In genomic region chr1:15501208-15502032, GRCh38 we compare ENCODE assay signal across 9 cellular contexts. TPM values are rescaled to one million over a fixed set of nuclear protein-coding genes. Genes with fewer than 3 reads are reported as not detected.
A peak's percentile ranks its signal among the peaks of the same experiment; 100 is the strongest.
DNase-seq lines count a peak whose midpoint lies in the region; ATAC-seq and TF ChIP-seq lines count a peak whose summit lies in the region.
"Had no signal": no experiment of that assay in that cellular context is flagged by ENCODE, and none has a peak within 500 bp of the region (broad histone marks: within the 10 kb centered on the region; RNA-seq: fewer than 3 reads in every experiment).

No MANE protein-coding gene starts in this region.

- intact Hi-C loops in OCI-LY7 (cut with micrococcal nuclease; ENCODE audit: unreplicated experiment) (loop anchor here (1.0 to 2.0 kb wide), 2 partner anchors 178 to 239 kb away; no protein-coding TSS in a partner anchor), posterior cingulate gyrus (cut with DNase I) (no loop called here)

- H3K79me2 ChIP-seq in OCI-LY7 (ENCODE audit: insufficient read depth, low read depth, low read length): no peaks in the 10 kb centered on the region

- H3K4me1 ChIP-seq in OCI-LY7 (ENCODE audit: insufficient read depth, low read length, poor library complexity, severe bottlenecking): no peaks in the 10 kb centered on the region

- CTCF ChIA-PET in OCI-LY7 (lab: Charles Lee; ENCODE audit: unreplicated experiment): no interaction called here

- H3K9me3 ChIP-seq in OCI-LY7 (ENCODE audit: low read length): no peaks in the 10 kb centered on the region

- no peak overlapping the region for H3K27ac ChIP-seq in OCI-LY7 (ENCODE audit: low read depth, low read length, poor library complexity, severe bottlenecking)

- H3K9me2 ChIP-seq in OCI-LY7 (ENCODE audit: insufficient read depth, low read length): no peaks in the 10 kb centered on the region

- DNase-seq in D341Med (ENCODE audit: low spot score) (peak; percentile 85), OCI-LY7 (ENCODE audit: low spot score) (peak; percentile 69), germinal center (ENCODE audit: low spot score) (peak; percentile 70), posterior cingulate gyrus (peak in 8 of 10 donors; percentile 34 to 90 (median 53))
- peak; percentile 58 to 63 for DNase-seq in activated T-cell treated with anti-CD3 and anti-CD28 coated beads, Interleukin-2, amount 50 U/mL, for 72 hours

- no peak overlapping the region for H3K27ac Mint-ChIP-seq in activated T-cell treated with anti-CD3 and anti-CD28 coated beads, Interleukin-2, amount 50 U/mL, for 72 hours
- H3K27ac Mint-ChIP-seq: IgD-negative memory B cell had no signal

- TF ChIP-seq EP300 in Ishikawa (IDR thresholded peaks at IDR 0.05; ENCODE audit: borderline replicate concordance): no peak

- H3K36me3 ChIP-seq in OCI-LY7 (ENCODE audit: insufficient read depth, low read length): peaks cover 5% of the 10 kb centered on the region; the same call in 1 of the 2 replicates

- no peak overlapping the region for H2AFZ ChIP-seq in OCI-LY7 (ENCODE audit: low read length)

- ATAC-seq in activated T-cell treated with anti-CD3 and anti-CD28 coated beads, Interleukin-2, amount 50 U/mL, for 72 hours (replicated peaks in 1 of 2): peak; percentile 44 to 47
- ATAC-seq in HG03432 (IDR thresholded peaks at IDR 0.05; ENCODE audit: unreplicated experiment) (no peak), GM21825 (IDR thresholded peaks at IDR 0.05; ENCODE audit: unreplicated experiment) (no peak)

- no peaks in the 10 kb centered on the region for H3K9me3 Mint-ChIP-seq in activated T-cell treated with anti-CD3 and anti-CD28 coated beads, Interleukin-2, amount 50 U/mL, for 72 hours
- H3K9me3 Mint-ChIP-seq: IgD-negative memory B cell had no signal

- TF ChIP-seq RAD21 in Ishikawa (IDR thresholded peaks at IDR 0.05; ENCODE audit: low read depth): peak; percentile 71

- no peaks in the 10 kb centered on the region for H3K27me3 Mint-ChIP-seq in activated T-cell treated with anti-CD3 and anti-CD28 coated beads, Interleukin-2, amount 50 U/mL, for 72 hours (ENCODE audit: low read depth)
- H3K27me3 Mint-ChIP-seq: IgD-negative memory B cell had no signal

- H3K4me3 Mint-ChIP-seq in activated T-cell treated with anti-CD3 and anti-CD28 coated beads, Interleukin-2, amount 50 U/mL, for 72 hours: no peak overlapping the region
- H3K4me3 Mint-ChIP-seq: IgD-negative memory B cell had no signal

- no peak overlapping the region for H3K4me3 ChIP-seq in OCI-LY7 (ENCODE audit: low read depth, low read length, poor library complexity, severe bottlenecking)

- POLR2A ChIA-PET in OCI-LY7 (lab: Charles Lee): no interaction called here

- no peaks in the 10 kb centered on the region for H3K4me1 Mint-ChIP-seq in activated T-cell treated with anti-CD3 and anti-CD28 coated beads, Interleukin-2, amount 50 U/mL, for 72 hours (ENCODE audit: low read depth)
- H3K4me1 Mint-ChIP-seq: IgD-negative memory B cell had no signal

- no peak overlapping the region for H3K4me2 ChIP-seq in OCI-LY7 (ENCODE audit: low read length)

- no peaks in the 10 kb centered on the region for H4K20me1 ChIP-seq in OCI-LY7 (ENCODE audit: insufficient read depth, low read length)

- peak; percentile 94 for TF ChIP-seq CTCF in OCI-LY7 (conservative IDR thresholded peaks at IDR 0.05; ENCODE audit: low read length)

- no TSS peak for BruUV-seq in OCI-LY7 (replicated peaks; lab: Mats Ljungman, UMichigan)

- peaks cover 0 to 1% of the 10 kb centered on the region in 2 donors for H3K36me3 Mint-ChIP-seq in activated T-cell treated with anti-CD3 and anti-CD28 coated beads, Interleukin-2, amount 50 U/mL, for 72 hours (ENCODE audit: insufficient read depth in 2 of 2)

TF ChIP-seq in Ishikawa, 13 proteins besides CTCF, POLR2A, EP300 and RAD21:
- TF ChIP-seq TEAD4 (IDR thresholded peaks at IDR 0.05) (no peak), CREB1 (IDR thresholded peaks at IDR 0.05; ENCODE audit: low read depth) (no peak), EGR1 (IDR thresholded peaks at IDR 0.05) (no peak), FOXM1 (IDR thresholded peaks at IDR 0.05; ENCODE audit: borderline replicate concordance, low read depth) (no peak), MAX (IDR thresholded peaks at IDR 0.05) (no peak), USF1 (IDR thresholded peaks at IDR 0.05) (no peak), YY1 (IDR thresholded peaks at IDR 0.05; ENCODE audit: low read depth) (no peak), TAF1 (IDR thresholded peaks at IDR 0.05; ENCODE audit: low read depth) (no peak), CEBPB (IDR thresholded peaks at IDR 0.05) (no peak), REST (IDR thresholded peaks at IDR 0.05; ENCODE audit: low read depth) (no peak), TCF12 (IDR thresholded peaks at IDR 0.05; ENCODE audit: low read depth) (no peak), NFIC (IDR thresholded peaks at IDR 0.05) (no peak)

RNA-seq across cellular contexts. Expression of gene CASP9, which starts 22.6 kb away (rescaled TPM):
- 14.5 and 20.8 TPM in 2 replicates for total RNA-seq in OCI-LY7 (2014; rRNA removed; shearing (Covaris generic))
- 17.3 and 17.6 TPM in 2 replicates for total RNA-seq in OCI-LY7 (2022)
- total RNA-seq in activated T-cell treated with anti-CD3 and anti-CD28 coated beads, Interleukin-2, amount 50 U/mL, for 72 hours: 10 to 100 TPM; 13.4 to 16.3 TPM

RNA-seq across cellular contexts. Expression of gene DNAJC16, which starts 25.2 kb away (rescaled TPM):
- total RNA-seq in OCI-LY7 (2014; rRNA removed; shearing (Covaris generic)): 5.8 and 9.1 TPM in 2 replicates
- 15.0 and 16.8 TPM in 2 replicates for total RNA-seq in OCI-LY7 (2022)
- 10 to 100 TPM; 14.3 to 17.5 TPM for total RNA-seq in activated T-cell treated with anti-CD3 and anti-CD28 coated beads, Interleukin-2, amount 50 U/mL, for 72 hours

RNA-seq across cellular contexts. Expression of gene CELA2B, which starts 25.5 kb away (rescaled TPM):
- total RNA-seq in OCI-LY7 (2014; rRNA removed; shearing (Covaris generic)): not detected in 2 replicates
- not detected in 2 replicates for total RNA-seq in OCI-LY7 (2022)
- not detected for total RNA-seq in activated T-cell treated with anti-CD3 and anti-CD28 coated beads, Interleukin-2, amount 50 U/mL, for 72 hours

RNA-seq across cellular contexts. Expression of gene CELA2A, which starts 44.9 kb away (rescaled TPM):
- total RNA-seq in OCI-LY7 (2014; rRNA removed; shearing (Covaris generic)): not detected in 2 replicates
- total RNA-seq in OCI-LY7 (2022): not detected in 2 replicates
- total RNA-seq in activated T-cell treated with anti-CD3 and anti-CD28 coated beads, Interleukin-2, amount 50 U/mL, for 72 hours: not detected

Comparison
In these comparisons a context has a peak if more than half of its experiments do, and no peak if none do; other contexts are left out.
1. ATAC-seq: peak in activated T-cell treated with anti-CD3 and anti-CD28 coated beads, Interleukin-2, amount 50 U/mL, for 72 hours (2 of 2); none in HG03432 (single experiment) and GM21825 (single experiment).
2. Peak in every context shown above with its lines, with median percentiles within 50 percentile points of each other: DNase-seq.